9 cellular contexts compared by ENCODE assay signal in genomic region chr18:75456277-75456676, GRCh38. TPM values are rescaled to one million over a fixed set of nuclear protein-coding genes. Genes with fewer than 3 reads are reported as not detected.
DNase-seq lines count a peak whose midpoint lies in the region; ATAC-seq, FAIRE-seq and TF ChIP-seq lines count a peak whose summit lies in the region.
"Had no signal": no experiment of that assay in that cellular context is flagged by ENCODE, and none has a peak within 500 bp of the region (broad histone marks: within the 10 kb centered on the region; RNA-seq: fewer than 3 reads in every experiment).

No MANE protein-coding gene starts in this region.

- no peaks in the 10 kb centered on the region for H3K36me3 ChIP-seq in esophagus squamous epithelium
- H3K36me3 ChIP-seq in neuronal stem cell (replicated peaks in 1 of 2; ENCODE audit: control insufficient read depth in 2 of 2, insufficient read depth in 2 of 2, low read length in 2 of 2) = no peaks in the 10 kb centered on the region
- no peaks in the 10 kb centered on the region for H3K36me3 ChIP-seq in upper lobe of right lung

- FAIRE-seq in D721Med (lab: Jason Lieb, UNC) = no peak

- H3K27me3 ChIP-seq in esophagus squamous epithelium = peaks cover 0 to 26% (median 0%) of the 10 kb centered on the region in 4 donors
- H3K27me3 ChIP-seq in neuronal stem cell (ENCODE audit: control insufficient read depth in 3 of 3, insufficient read depth in 3 of 3, low read depth in 1 of 3, low read length in 3 of 3) = peaks cover 3 to 31% (median 25%) of the 10 kb centered on the region in 3 experiments
- peaks cover 19% of the 10 kb centered on the region for H3K27me3 ChIP-seq in upper lobe of right lung

- no peak overlapping the region for H2BK120ac ChIP-seq in neuronal stem cell (ENCODE audit: low read depth, low read length)

- intact Hi-C loops in esophagus squamous epithelium (cut with DNase I) = no loop called here
- intact Hi-C loops in upper lobe of right lung (cut with DNase I) = no loop called here

- H3K4me1 ChIP-seq in esophagus squamous epithelium (peaks cover 0 to 17% (median 9%) of the 10 kb centered on the region in 3 donors), neuronal stem cell (ENCODE audit: control insufficient read depth in 2 of 2, insufficient read depth in 1 of 2, low read depth in 1 of 2, low read length in 2 of 2) (peaks cover 1 to 5% of the 10 kb centered on the region in 2 donors), upper lobe of right lung (peaks cover 9% of the 10 kb centered on the region)

- H3K9ac ChIP-seq in neuronal stem cell (ENCODE audit: low read depth, low read length, poor library complexity) = no peak overlapping the region

- H2AK5ac ChIP-seq in neuronal stem cell (ENCODE audit: low read depth, low read length) = no peak overlapping the region

- TF ChIP-seq CTCF in esophagus squamous epithelium (IDR thresholded peaks at IDR 0.05) (no peak), upper lobe of right lung (IDR thresholded peaks at IDR 0.05) (no peak), D721Med (IDR thresholded peaks at IDR 0.05; ENCODE audit: insufficient read depth, missing control alignments) (no peak)

- H3K4me3 ChIP-seq in esophagus squamous epithelium (peak overlapping the region in 3 of 4 donors; percentile 37 to 71 (median 54)), neuronal stem cell (ENCODE audit: low read length in 2 of 2) (peak overlapping the region in 1 of 2 donors; percentile 48), upper lobe of right lung (peak overlapping the region; percentile 46)

- H3K14ac ChIP-seq in neuronal stem cell (ENCODE audit: low read length) = no peak overlapping the region

- ATAC-seq in upper lobe of right lung (no peak), HG03159 (IDR thresholded peaks at IDR 0.05; ENCODE audit: unreplicated experiment) (no peak)

- WGBS in esophagus squamous epithelium, 2 donors = 54 to 64% methylated on average over 16 of the region's 17 CpGs
- no CpG with 5 or more reads among the region's 17 CpGs for WGBS in neuronal stem cell (ENCODE audit: extremely low coverage in 2 of 2, insufficient read length in 2 of 2, insufficient replicate concordance in 1 of 2), 2 donors

- no peak overlapping the region for H3K23ac ChIP-seq in neuronal stem cell (ENCODE audit: low read depth, low read length, poor library complexity)

- no peaks in the 10 kb centered on the region for H3K79me1 ChIP-seq in neuronal stem cell (ENCODE audit: low read depth, low read length)

- H2AFZ ChIP-seq in neuronal stem cell (ENCODE audit: low read length) = peak overlapping the region; percentile 95

- no peak overlapping the region for H4K8ac ChIP-seq in neuronal stem cell (ENCODE audit: low read depth, low read length)

- peak; percentile 32 for DNase-seq in activated naive CD4-positive, alpha-beta T cell treated with Interleukin-2 at 50 U/mL for 16 hours
- no peak for DNase-seq in activated naive CD4-positive, alpha-beta T cell (lab: John Stamatoyannopoulos, UW)
- DNase-seq in esophagus squamous epithelium (lab: John Stamatoyannopoulos, UW) (no peak), neuronal stem cell (ENCODE audit: low spot score) (no peak), upper lobe of right lung (no peak), NCI-H226 (no peak), D721Med (ENCODE audit: insufficient read length, low spot score) (no peak)

- H3K9me3 ChIP-seq in esophagus squamous epithelium (no peaks in the 10 kb centered on the region), neuronal stem cell (replicated peaks in 1 of 2; ENCODE audit: control insufficient read depth in 2 of 2, insufficient read depth in 1 of 2, low read depth in 1 of 2, low read length in 2 of 2) (peaks cover 3 to 5% of the 10 kb centered on the region in 2 donors), upper lobe of right lung (no peaks in the 10 kb centered on the region)

- no peak for TF ChIP-seq POLR2A in esophagus squamous epithelium (IDR thresholded peaks at IDR 0.05)

- H3K4ac ChIP-seq in neuronal stem cell (ENCODE audit: low read length) = no peak overlapping the region

- H3K27ac ChIP-seq in esophagus squamous epithelium (peak overlapping the region in 1 of 4 donors; percentile 68), neuronal stem cell (replicated peaks; ENCODE audit: low read length) (no peak overlapping the region), upper lobe of right lung (no peak overlapping the region)

- H2BK12ac ChIP-seq in neuronal stem cell (ENCODE audit: low read length) = no peak overlapping the region

- no peak overlapping the region for H2BK5ac ChIP-seq in neuronal stem cell (ENCODE audit: low read length)

- H4K91ac ChIP-seq in neuronal stem cell (ENCODE audit: low read depth, low read length, poor library complexity) = no peak overlapping the region

- no peak overlapping the region for H2BK15ac ChIP-seq in neuronal stem cell (ENCODE audit: low read length)

- H3K18ac ChIP-seq in neuronal stem cell (ENCODE audit: low read length) = no peak overlapping the region

- peak overlapping the region; percentile 82 for H3K4me2 ChIP-seq in neuronal stem cell (ENCODE audit: insufficient read depth, low read length, poor library complexity, severe bottlenecking)

RNA-seq across cellular contexts. Expression of gene SMIM21, which starts 28.8 kb away (rescaled TPM):
- total RNA-seq in esophagus squamous epithelium (not detected), upper lobe of right lung (not detected)
- polyA plus RNA-seq in neuronal stem cell (2013, experiment 1 of 2) = not detected
- polyA plus RNA-seq in neuronal stem cell (2013, experiment 2 of 2) = not detected
- total RNA-seq: NCI-H460 had no signal
